In genomic region chr17:7929158-7930029, GRCh38 we compare ENCODE assay signal across 7 cellular contexts. TPM values are rescaled to one million over a fixed set of nuclear protein-coding genes. Genes with fewer than 3 reads are reported as not detected.
DNase-seq lines count a peak whose midpoint lies in the region; ATAC-seq, FAIRE-seq and TF ChIP-seq lines count a peak whose summit lies in the region.

TSS of gene KCNAB3 (minus strand) at chr17:7929856. CDS start at chr17:7929435, 421 bp downstream.

- POLR2A ChIA-PET in activated B cell treated with CpG ODN at 0.5 μM for 24 hours (lab: Charles Lee), result interaction anchor here (0.7 to 1.5 kb wide), 3 partner anchors 11 to 87 kb away, joined by 3 to 7 read pairs (median 3); partner anchors contain the start of gene RNF227

- H3K27ac Mint-ChIP-seq in activated B cell treated with CpG ODN at 0.5 μM for 24 hours, result no peak within 1 kb of the TSS
- H3K27ac Mint-ChIP-seq in naive B cell, result peak within 1 kb of the TSS in 5 of 6 donors; percentile 61 to 99 (median 92)

- H3K27me3 Mint-ChIP-seq in activated B cell treated with CpG ODN at 0.5 μM for 24 hours (no peaks in the 10 kb centered on the region), naive B cell (no peaks in the 10 kb centered on the region)

- H3K4me1 Mint-ChIP-seq in activated B cell treated with CpG ODN at 0.5 μM for 24 hours (peaks cover 45% of the 10 kb centered on the region), naive B cell (peaks cover 32 to 46% (median 38%) of the 10 kb centered on the region in 3 donors)

- peak within 1 kb of the TSS; percentile 27 for H3K4me3 ChIP-seq in ectodermal cell (ENCODE audit: insufficient read depth, low read depth, low read length)

- H3K9me3 Mint-ChIP-seq in activated B cell treated with CpG ODN at 0.5 μM for 24 hours (no peaks in the 10 kb centered on the region), naive B cell (no peaks in the 10 kb centered on the region)

- H3K4me1 ChIP-seq in ectodermal cell (ENCODE audit: control insufficient read depth, insufficient read depth, low read length), result no peaks in the 10 kb centered on the region

- FAIRE-seq in HTR-8/SVneo (lab: Jason Lieb, UNC), result no peak

- peaks cover 25% of the 10 kb centered on the region for H3K36me3 Mint-ChIP-seq in activated B cell treated with CpG ODN at 0.5 μM for 24 hours (ENCODE audit: low read depth)
- no peaks in the 10 kb centered on the region for H3K36me3 Mint-ChIP-seq in naive B cell

- 10% methylated on average over 67 of the region's 67 CpGs for whole genome bisulfite sequencing in ectodermal cell, 2 experiments

- no peaks in the 10 kb centered on the region for H3K9me3 ChIP-seq in ectodermal cell (ENCODE audit: control insufficient read depth, low read length)

- H3K27me3 ChIP-seq in ectodermal cell (ENCODE audit: control insufficient read depth, insufficient read depth, low read length, poor library complexity, severe bottlenecking), result peaks cover 50% of the 10 kb centered on the region

- ATAC-seq in activated B cell treated with CpG ODN at 0.5 μM for 24 hours (ENCODE audit: low read depth) (no peak), naive B cell (ENCODE audit: low read depth in 2 of 2) (no peak), GM21447 (IDR thresholded peaks at IDR 0.05; ENCODE audit: unreplicated experiment) (no peak), GM21737 (IDR thresholded peaks at IDR 0.05; ENCODE audit: unreplicated experiment) (no peak)

- no peak within 1 kb of the TSS for H3K27ac ChIP-seq in ectodermal cell (ENCODE audit: insufficient read depth, low read depth, low read length, poor library complexity, severe bottlenecking)

- no peaks in the 10 kb centered on the region for H3K36me3 ChIP-seq in ectodermal cell (ENCODE audit: control insufficient read depth, insufficient read depth, low read length)

- CTCF ChIA-PET in activated B cell treated with CpG ODN at 0.5 μM for 24 hours (lab: Charles Lee), result no interaction called here

- intact Hi-C loops in activated B cell treated with CpG ODN at 0.5 μM for 24 hours (cut with micrococcal nuclease), result loop anchor here (5.0 kb wide), 1 partner anchor 358 kb away; the partner anchor contains the start of gene RANGRF

- TF ChIP-seq CTCF in activated B cell treated with CpG ODN at 0.5 μM for 24 hours (IDR thresholded peaks at IDR 0.05), result no peak

- H3K4me3 Mint-ChIP-seq in activated B cell treated with CpG ODN at 0.5 μM for 24 hours (peak within 1 kb of the TSS; percentile 97), naive B cell (peak within 1 kb of the TSS; percentile 86 to 100 (median 96))

- DNase-seq in HTR-8/SVneo (ENCODE audit: insufficient read length, low spot score) (peak; percentile 73), activated B cell treated with CpG ODN at 0.5 μM for 24 hours (peak; percentile 47), naive B cell (no peak), NCI-H510A (lab: John Stamatoyannopoulos, UW) (no peak)

RNA-seq across cellular contexts. Expression of gene KCNAB3, which starts in this region (rescaled TPM):
- 10.8 and 12.9 TPM in 2 replicates for total RNA-seq in activated B cell treated with CpG ODN at 0.5 μM for 24 hours
- polyA plus RNA-seq in ectodermal cell (2013, experiment 1 of 4), result 7.9 TPM
- 5.7 TPM for polyA plus RNA-seq in ectodermal cell (2013, experiment 2 of 4)
- 8.2 TPM for polyA plus RNA-seq in ectodermal cell (2013, experiment 3 of 4)
- 8.7 TPM for polyA plus RNA-seq in ectodermal cell (2013, experiment 4 of 4)
- under 1 TPM in 1 of 6 donors, not detected in 5; 0.15 TPM for polyA plus RNA-seq in naive B cell (ENCODE audit: low read depth in 6 of 6)

Comparison
In these comparisons a context has a peak if more than half of its experiments do, and no peak if none do; other contexts are left out.
1. DNase-seq: peak in HTR-8/SVneo (single experiment) and activated B cell treated with CpG ODN at 0.5 μM for 24 hours (single experiment); none in naive B cell (single experiment) and NCI-H510A (single experiment).